Comparison of ENCODE assay signal across 2 cellular contexts in genomic region chr10:47309403-47310089, GRCh38.
TF ChIP-seq lines count a peak whose summit lies in the region.

No MANE protein-coding gene starts in this region.

TF ChIP-seq in HEK293, 187 proteins besides CTCF, POLR2A, EP300 and RAD21:
- TF ChIP-seq ZNF654 (tag by site-specific recombination; IDR thresholded peaks at IDR 0.05; ENCODE audit: low read depth) (peak; percentile 27), ZNF280C (tag by site-specific recombination; IDR thresholded peaks at IDR 0.05) (no peak)

TF ChIP-seq in K562, 482 proteins besides CTCF, POLR2A, EP300 and RAD21:
- TF ChIP-seq L3MBTL2 (IDR thresholded peaks at IDR 0.05), result peak; percentile 41; the same call in 1 of the 2 replicates
- peak; percentile 54; the same call in 1 of the 2 replicates for TF ChIP-seq MGA (IDR thresholded peaks at IDR 0.05)
- peak; percentile 39; the same call in 1 of the 2 replicates for TF ChIP-seq EGR1 (conservative IDR thresholded peaks at IDR 0.05)
- TF ChIP-seq MYNN (IDR thresholded peaks at IDR 0.05), result no peak
- no peak for TF ChIP-seq MYNN (CRISPR knock-in tag; IDR thresholded peaks at IDR 0.05)
- peak in 1 of 2 experiments; percentile 59 for TF ChIP-seq E2F6 (IDR thresholded peaks at IDR 0.05; ENCODE audit: borderline replicate concordance in 1 of 2, extremely low read depth in 1 of 2, insufficient read depth in 1 of 2, insufficient read length in 1 of 2, low read depth in 1 of 2, low read length in 1 of 2, poor library complexity in 1 of 2, severe bottlenecking in 1 of 2)
